ENCODE assay signal across 1 cellular context in genomic region chr6:43274127-43274915, GRCh38.
TF ChIP-seq lines count a peak whose summit lies in the region.

No MANE protein-coding gene starts in this region.

TF ChIP-seq in HepG2, 621 proteins besides CTCF, POLR2A, EP300 and RAD21 (continued from another document and continues in another):
- TF ChIP-seq HNF1A (IDR thresholded peaks at IDR 0.05; ENCODE audit: low read depth) (no peak), HNF1A (CRISPR knock-in tag; IDR thresholded peaks at IDR 0.05; ENCODE audit: borderline replicate concordance) (no peak), ZSCAN25 (CRISPR knock-in tag; IDR thresholded peaks at IDR 0.05) (no peak), ZMAT5 (CRISPR knock-in tag; IDR thresholded peaks at IDR 0.05; ENCODE audit: borderline replicate concordance, low read depth) (no peak), ZNF891 (CRISPR knock-in tag; IDR thresholded peaks at IDR 0.05) (no peak), HNRNPH1 (optimal IDR thresholded peaks at IDR 0.05; ENCODE audit: low read depth, low read length) (no peak), TFAP4 (IDR thresholded peaks at IDR 0.05; ENCODE audit: borderline replicate concordance, low read depth) (peak; percentile 36; the same call in 1 of the 2 replicates), ZNF160 (CRISPR knock-in tag; IDR thresholded peaks at IDR 0.05) (no peak), FOXK2 (IDR thresholded peaks at IDR 0.05) (no peak), EHMT2 (IDR thresholded peaks at IDR 0.05; ENCODE audit: borderline replicate concordance, low read depth, low read length) (no peak), ZNF782 (CRISPR knock-in tag; IDR thresholded peaks at IDR 0.05; ENCODE audit: borderline replicate concordance) (no peak), DMTF1 (CRISPR knock-in tag; IDR thresholded peaks at IDR 0.05) (no peak), ZNF678 (CRISPR knock-in tag; IDR thresholded peaks at IDR 0.05) (no peak), KLF6 (CRISPR knock-in tag; IDR thresholded peaks at IDR 0.05) (no peak), KDM3A (CRISPR knock-in tag; IDR thresholded peaks at IDR 0.05; ENCODE audit: low read depth) (no peak)
- TF ChIP-seq, protein P1, sequence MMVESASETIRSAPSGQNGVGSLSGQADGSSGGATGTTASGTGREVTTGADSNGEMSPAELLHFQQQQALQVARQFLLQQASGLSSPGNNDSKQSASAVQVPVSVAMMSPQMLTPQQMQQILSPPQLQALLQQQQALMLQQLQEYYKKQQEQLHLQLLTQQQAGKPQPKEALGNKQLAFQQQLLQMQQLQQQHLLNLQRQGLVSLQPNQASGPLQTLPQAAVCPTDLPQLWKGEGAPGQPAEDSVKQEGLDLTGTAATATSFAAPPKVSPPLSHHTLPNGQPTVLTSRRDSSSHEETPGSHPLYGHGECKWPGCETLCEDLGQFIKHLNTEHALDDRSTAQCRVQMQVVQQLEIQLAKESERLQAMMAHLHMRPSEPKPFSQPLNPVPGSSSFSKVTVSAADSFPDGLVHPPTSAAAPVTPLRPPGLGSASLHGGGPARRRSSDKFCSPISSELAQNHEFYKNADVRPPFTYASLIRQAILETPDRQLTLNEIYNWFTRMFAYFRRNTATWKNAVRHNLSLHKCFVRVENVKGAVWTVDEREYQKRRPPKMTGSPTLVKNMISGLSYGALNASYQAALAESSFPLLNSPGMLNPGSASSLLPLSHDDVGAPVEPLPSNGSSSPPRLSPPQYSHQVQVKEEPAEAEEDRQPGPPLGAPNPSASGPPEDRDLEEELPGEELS (CRISPR knock-in tag; IDR thresholded peaks at IDR 0.05) = no peak
- TF ChIP-seq, protein P2, sequence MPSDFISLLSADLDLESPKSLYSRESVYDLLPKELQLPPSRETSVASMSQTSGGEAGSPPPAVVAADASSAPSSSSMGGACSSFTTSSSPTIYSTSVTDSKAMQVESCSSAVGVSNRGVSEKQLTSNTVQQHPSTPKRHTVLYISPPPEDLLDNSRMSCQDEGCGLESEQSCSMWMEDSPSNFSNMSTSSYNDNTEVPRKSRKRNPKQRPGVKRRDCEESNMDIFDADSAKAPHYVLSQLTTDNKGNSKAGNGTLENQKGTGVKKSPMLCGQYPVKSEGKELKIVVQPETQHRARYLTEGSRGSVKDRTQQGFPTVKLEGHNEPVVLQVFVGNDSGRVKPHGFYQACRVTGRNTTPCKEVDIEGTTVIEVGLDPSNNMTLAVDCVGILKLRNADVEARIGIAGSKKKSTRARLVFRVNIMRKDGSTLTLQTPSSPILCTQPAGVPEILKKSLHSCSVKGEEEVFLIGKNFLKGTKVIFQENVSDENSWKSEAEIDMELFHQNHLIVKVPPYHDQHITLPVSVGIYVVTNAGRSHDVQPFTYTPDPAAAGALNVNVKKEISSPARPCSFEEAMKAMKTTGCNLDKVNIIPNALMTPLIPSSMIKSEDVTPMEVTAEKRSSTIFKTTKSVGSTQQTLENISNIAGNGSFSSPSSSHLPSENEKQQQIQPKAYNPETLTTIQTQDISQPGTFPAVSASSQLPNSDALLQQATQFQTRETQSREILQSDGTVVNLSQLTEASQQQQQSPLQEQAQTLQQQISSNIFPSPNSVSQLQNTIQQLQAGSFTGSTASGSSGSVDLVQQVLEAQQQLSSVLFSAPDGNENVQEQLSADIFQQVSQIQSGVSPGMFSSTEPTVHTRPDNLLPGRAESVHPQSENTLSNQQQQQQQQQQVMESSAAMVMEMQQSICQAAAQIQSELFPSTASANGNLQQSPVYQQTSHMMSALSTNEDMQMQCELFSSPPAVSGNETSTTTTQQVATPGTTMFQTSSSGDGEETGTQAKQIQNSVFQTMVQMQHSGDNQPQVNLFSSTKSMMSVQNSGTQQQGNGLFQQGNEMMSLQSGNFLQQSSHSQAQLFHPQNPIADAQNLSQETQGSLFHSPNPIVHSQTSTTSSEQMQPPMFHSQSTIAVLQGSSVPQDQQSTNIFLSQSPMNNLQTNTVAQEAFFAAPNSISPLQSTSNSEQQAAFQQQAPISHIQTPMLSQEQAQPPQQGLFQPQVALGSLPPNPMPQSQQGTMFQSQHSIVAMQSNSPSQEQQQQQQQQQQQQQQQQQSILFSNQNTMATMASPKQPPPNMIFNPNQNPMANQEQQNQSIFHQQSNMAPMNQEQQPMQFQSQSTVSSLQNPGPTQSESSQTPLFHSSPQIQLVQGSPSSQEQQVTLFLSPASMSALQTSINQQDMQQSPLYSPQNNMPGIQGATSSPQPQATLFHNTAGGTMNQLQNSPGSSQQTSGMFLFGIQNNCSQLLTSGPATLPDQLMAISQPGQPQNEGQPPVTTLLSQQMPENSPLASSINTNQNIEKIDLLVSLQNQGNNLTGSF (CRISPR knock-in tag; IDR thresholded peaks at IDR 0.05) = no peak
- TF ChIP-seq, protein P3, sequence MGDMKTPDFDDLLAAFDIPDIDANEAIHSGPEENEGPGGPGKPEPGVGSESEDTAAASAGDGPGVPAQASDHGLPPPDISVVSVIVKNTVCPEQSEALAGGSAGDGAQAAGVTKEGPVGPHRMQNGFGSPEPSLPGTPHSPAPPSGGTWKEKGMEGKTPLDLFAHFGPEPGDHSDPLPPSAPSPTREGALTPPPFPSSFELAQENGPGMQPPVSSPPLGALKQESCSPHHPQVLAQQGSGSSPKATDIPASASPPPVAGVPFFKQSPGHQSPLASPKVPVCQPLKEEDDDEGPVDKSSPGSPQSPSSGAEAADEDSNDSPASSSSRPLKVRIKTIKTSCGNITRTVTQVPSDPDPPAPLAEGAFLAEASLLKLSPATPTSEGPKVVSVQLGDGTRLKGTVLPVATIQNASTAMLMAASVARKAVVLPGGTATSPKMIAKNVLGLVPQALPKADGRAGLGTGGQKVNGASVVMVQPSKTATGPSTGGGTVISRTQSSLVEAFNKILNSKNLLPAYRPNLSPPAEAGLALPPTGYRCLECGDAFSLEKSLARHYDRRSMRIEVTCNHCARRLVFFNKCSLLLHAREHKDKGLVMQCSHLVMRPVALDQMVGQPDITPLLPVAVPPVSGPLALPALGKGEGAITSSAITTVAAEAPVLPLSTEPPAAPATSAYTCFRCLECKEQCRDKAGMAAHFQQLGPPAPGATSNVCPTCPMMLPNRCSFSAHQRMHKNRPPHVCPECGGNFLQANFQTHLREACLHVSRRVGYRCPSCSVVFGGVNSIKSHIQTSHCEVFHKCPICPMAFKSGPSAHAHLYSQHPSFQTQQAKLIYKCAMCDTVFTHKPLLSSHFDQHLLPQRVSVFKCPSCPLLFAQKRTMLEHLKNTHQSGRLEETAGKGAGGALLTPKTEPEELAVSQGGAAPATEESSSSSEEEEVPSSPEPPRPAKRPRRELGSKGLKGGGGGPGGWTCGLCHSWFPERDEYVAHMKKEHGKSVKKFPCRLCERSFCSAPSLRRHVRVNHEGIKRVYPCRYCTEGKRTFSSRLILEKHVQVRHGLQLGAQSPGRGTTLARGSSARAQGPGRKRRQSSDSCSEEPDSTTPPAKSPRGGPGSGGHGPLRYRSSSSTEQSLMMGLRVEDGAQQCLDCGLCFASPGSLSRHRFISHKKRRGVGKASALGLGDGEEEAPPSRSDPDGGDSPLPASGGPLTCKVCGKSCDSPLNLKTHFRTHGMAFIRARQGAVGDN (CRISPR knock-in tag; IDR thresholded peaks at IDR 0.05) = peak; percentile 5
- TF ChIP-seq, protein P4, sequence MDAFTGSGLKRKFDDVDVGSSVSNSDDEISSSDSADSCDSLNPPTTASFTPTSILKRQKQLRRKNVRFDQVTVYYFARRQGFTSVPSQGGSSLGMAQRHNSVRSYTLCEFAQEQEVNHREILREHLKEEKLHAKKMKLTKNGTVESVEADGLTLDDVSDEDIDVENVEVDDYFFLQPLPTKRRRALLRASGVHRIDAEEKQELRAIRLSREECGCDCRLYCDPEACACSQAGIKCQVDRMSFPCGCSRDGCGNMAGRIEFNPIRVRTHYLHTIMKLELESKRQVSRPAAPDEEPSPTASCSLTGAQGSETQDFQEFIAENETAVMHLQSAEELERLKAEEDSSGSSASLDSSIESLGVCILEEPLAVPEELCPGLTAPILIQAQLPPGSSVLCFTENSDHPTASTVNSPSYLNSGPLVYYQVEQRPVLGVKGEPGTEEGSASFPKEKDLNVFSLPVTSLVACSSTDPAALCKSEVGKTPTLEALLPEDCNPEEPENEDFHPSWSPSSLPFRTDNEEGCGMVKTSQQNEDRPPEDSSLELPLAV (CRISPR knock-in tag; conservative IDR thresholded peaks at IDR 0.05; ENCODE audit: low read depth) = no peak
